ENCODE assay signal across 12 cellular contexts in genomic region chr3:187456268-187456667, GRCh38.
DNase-seq lines count a peak whose midpoint lies in the region; ATAC-seq and TF ChIP-seq lines count a peak whose summit lies in the region.
"Had no signal": no experiment of that assay in that cellular context is flagged by ENCODE, and none has a peak within 500 bp of the region (broad histone marks: within the 10 kb centered on the region; RNA-seq: fewer than 3 reads in every experiment).

No MANE protein-coding gene starts in this region.

- no peaks in the 10 kb centered on the region for H3K9me3 ChIP-seq in adrenal gland (replicated peaks in 1 of 3)
- H3K9me3 ChIP-seq in psoas muscle = no peaks in the 10 kb centered on the region

- ATAC-seq in psoas muscle = no peak
- ATAC-seq in GM21381 (IDR thresholded peaks at IDR 0.05; ENCODE audit: unreplicated experiment) = no peak

- H3K4me1 ChIP-seq in adrenal gland (replicated peaks in 1 of 2) (no peaks in the 10 kb centered on the region), psoas muscle (no peaks in the 10 kb centered on the region)

- no peak overlapping the region for H3K27ac ChIP-seq in adrenal gland
- no peak overlapping the region for H3K27ac ChIP-seq in psoas muscle
- H3K27ac ChIP-seq: C4-2B had no signal

- DNase-seq in DMS79 treated with DMSO at 0.1 percent for 48 hours (lab: John Stamatoyannopoulos, UW) = peak; percentile 23
- peak; percentile 18 to 70 (median 40) for DNase-seq in adrenal gland
- peak; percentile 65 for DNase-seq in globus pallidus (ENCODE audit: low spot score)
- DNase-seq in psoas muscle = peak; percentile 21 to 59
- no peak for DNase-seq in activated CD4-positive, alpha-beta T cell treated with anti-CD3 and anti-CD28 coated beads, Interleukin-2, amount 50 U/mL, for 48 hours
- no peak for DNase-seq in GM13977 (ENCODE audit: low spot score)
- DNase-seq in GOT3 (lab: John Stamatoyannopoulos, UW) = no peak
- DNase-seq: activated CD4-positive, alpha-beta T cell treated with anti-CD3 and anti-CD28 coated beads for 48 hours; NCI-H1105 treated with DMSO at 0.1 percent for 48 hours; NK-92 treated with Interleukin-12 subunit alpha and Interleukin-12 subunit beta, amount 100 ng/mL, for 24 hours had no signal

- 10 to 33% (median 13%) methylated on average over 1 of the region's 1 CpG for WGBS in adrenal gland, 4 donors
- 0 to 9% (median 5%) methylated on average over 1 of the region's 1 CpG for WGBS in psoas muscle, 3 donors

- no peak for TF ChIP-seq POLR2A in adrenal gland (IDR thresholded peaks at IDR 0.05)

- in situ Hi-C loops in GM13977 (cut with MboI; ENCODE audit: low pct_unique_long_range_greater_than_20kb, low sequenced_read_pairs, unreplicated experiment) = no loop called here

- TF ChIP-seq CTCF in adrenal gland (IDR thresholded peaks at IDR 0.05) = no peak
- no peak for TF ChIP-seq CTCF in psoas muscle (IDR thresholded peaks at IDR 0.05)
- no peak for TF ChIP-seq CTCF in GM13977 (IDR thresholded peaks at IDR 0.05; ENCODE audit: extremely low read depth, insufficient read depth, missing control alignments)

- H3K4me3 ChIP-seq in adrenal gland (no peak overlapping the region), psoas muscle (no peak overlapping the region)

- H3K36me3 ChIP-seq in adrenal gland (replicated peaks in 1 of 2) (no peaks in the 10 kb centered on the region), psoas muscle (ENCODE audit: insufficient read depth in 1 of 2, low read depth in 1 of 2) (no peaks in the 10 kb centered on the region)

- H3K27me3 ChIP-seq in adrenal gland (peaks cover 3% of the 10 kb centered on the region), psoas muscle (ENCODE audit: insufficient read depth in 3 of 3, low read length in 2 of 3) (no peaks in the 10 kb centered on the region)

- intact Hi-C loops in adrenal gland (cut with DNase I) (no loop called here), psoas muscle (cut with DNase I) (no loop called here)

Comparison
In these comparisons a context has a peak if more than half of its experiments do, and no peak if none do; other contexts are left out.
1. DNase-seq: peak in DMS79 treated with DMSO at 0.1 percent for 48 hours (single experiment), adrenal gland (7 of 7), globus pallidus (single experiment) and psoas muscle (2 of 2); none in activated CD4-positive, alpha-beta T cell treated with anti-CD3 and anti-CD28 coated beads, Interleukin-2, amount 50 U/mL, for 48 hours (0 of 2), GM13977 (single experiment) and GOT3 (single experiment).